ENCODE assay signal across 1 cellular context in the genomic region with DNA sequence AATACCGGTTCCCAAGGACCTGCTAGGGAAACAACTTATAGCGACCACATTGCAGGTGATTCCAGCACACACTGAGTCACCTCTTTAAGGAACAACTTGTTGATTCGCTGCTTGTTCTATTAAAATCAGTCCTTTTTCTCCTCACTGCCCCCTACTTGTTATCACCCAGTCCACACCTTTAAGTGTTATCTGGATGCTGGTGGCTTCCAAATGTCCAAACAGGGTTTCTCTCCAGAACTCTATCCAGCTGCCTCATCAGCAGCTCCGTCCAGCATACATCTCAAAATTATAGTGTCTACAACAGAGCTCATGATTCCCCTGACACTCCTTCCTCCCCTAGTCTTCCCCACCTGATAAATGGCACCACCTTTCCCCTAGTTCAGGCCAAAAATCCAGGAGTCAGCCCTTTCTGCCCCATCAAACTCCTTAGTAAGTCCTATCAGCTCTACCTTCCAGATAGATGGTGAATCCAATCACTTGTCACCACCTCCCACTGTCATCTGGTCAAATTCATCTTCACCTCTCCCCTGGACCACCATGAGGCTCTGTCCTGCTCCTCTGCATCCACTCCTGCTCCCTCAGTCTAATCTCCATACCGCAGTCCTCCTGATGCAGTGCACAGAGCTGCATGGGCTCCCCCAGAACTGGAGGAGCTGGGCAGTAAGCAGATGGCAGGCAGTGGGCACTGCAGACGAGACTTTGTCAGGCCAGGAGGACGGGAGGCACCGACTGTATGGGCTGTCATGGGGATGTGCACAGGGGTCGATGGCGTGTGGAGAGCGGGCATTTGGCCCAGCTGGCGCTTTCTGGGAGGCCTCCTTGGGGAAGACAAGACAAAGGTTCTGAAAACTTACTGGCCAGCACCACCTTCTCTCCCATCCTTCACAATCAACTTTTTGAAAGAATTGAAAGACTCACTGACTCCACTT.
TF ChIP-seq lines count a peak whose summit lies in the region.

No MANE protein-coding gene starts in this region.

TF ChIP-seq in HCT116, 20 proteins besides CTCF, POLR2A, EP300 and RAD21 (continued from another document):
- TF ChIP-seq, protein P1, sequence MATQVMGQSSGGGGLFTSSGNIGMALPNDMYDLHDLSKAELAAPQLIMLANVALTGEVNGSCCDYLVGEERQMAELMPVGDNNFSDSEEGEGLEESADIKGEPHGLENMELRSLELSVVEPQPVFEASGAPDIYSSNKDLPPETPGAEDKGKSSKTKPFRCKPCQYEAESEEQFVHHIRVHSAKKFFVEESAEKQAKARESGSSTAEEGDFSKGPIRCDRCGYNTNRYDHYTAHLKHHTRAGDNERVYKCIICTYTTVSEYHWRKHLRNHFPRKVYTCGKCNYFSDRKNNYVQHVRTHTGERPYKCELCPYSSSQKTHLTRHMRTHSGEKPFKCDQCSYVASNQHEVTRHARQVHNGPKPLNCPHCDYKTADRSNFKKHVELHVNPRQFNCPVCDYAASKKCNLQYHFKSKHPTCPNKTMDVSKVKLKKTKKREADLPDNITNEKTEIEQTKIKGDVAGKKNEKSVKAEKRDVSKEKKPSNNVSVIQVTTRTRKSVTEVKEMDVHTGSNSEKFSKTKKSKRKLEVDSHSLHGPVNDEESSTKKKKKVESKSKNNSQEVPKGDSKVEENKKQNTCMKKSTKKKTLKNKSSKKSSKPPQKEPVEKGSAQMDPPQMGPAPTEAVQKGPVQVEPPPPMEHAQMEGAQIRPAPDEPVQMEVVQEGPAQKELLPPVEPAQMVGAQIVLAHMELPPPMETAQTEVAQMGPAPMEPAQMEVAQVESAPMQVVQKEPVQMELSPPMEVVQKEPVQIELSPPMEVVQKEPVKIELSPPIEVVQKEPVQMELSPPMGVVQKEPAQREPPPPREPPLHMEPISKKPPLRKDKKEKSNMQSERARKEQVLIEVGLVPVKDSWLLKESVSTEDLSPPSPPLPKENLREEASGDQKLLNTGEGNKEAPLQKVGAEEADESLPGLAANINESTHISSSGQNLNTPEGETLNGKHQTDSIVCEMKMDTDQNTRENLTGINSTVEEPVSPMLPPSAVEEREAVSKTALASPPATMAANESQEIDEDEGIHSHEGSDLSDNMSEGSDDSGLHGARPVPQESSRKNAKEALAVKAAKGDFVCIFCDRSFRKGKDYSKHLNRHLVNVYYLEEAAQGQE (IDR thresholded peaks at IDR 0.05; ENCODE audit: low read depth), result no peak
- TF ChIP-seq EZH2phosphoT487 (IDR thresholded peaks at IDR 0.05; ENCODE audit: borderline replicate concordance) (no peak), EZH2 (IDR thresholded peaks at IDR 0.05) (no peak), ZNF274 (IDR thresholded peaks at IDR 0.05; ENCODE audit: low read depth, low read length) (no peak), TCF7L2 (IDR thresholded peaks at IDR 0.05; ENCODE audit: borderline replicate concordance, extremely low read depth, insufficient read depth, insufficient read length) (no peak), CBX3 (IDR thresholded peaks at IDR 0.05; ENCODE audit: low read depth) (no peak)
